32 cellular contexts compared by ENCODE assay signal in the genomic region with DNA sequence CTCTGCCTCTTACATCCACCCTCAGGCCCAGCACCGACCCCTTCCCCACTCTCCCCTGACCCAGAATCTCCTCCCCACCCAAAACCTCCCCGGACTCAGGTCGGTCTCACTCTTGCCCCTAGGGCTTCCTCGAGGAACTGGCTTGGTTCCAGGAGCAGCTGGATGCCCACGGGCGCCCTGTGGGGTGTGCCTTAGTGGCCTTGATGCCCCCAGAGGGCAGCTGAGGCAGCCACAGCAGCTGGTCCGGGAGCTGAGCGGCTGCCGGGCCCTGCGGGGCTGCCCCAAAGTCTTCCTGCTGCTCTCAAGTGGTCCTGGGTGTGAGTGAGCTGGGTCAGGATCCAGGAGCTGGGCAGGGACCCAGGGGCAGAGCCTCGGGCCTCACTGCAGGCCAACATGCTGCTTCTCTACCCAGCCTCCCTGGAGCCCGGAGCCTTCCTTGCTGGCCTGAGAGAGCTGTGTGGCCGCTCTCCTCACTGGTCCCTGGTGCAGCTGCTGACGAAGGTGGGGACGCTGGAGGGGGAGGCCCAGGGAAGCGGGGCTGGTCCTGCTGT. TPM values are rescaled to one million over a fixed set of nuclear protein-coding genes. Genes with fewer than 3 reads are reported as not detected.
DNase-seq lines count a peak whose midpoint lies in the region; ATAC-seq and TF ChIP-seq lines count a peak whose summit lies in the region.
"Had no signal": no experiment of that assay in that cellular context is flagged by ENCODE, and none has a peak within 500 bp of the region (broad histone marks: within the 10 kb centered on the region; RNA-seq: fewer than 3 reads in every experiment).

No MANE protein-coding gene starts in this region.

- no peak for TF ChIP-seq POLR2A in GM18505 (IDR thresholded peaks at IDR 0.05; ENCODE audit: borderline replicate concordance, extremely low read depth, insufficient read depth, insufficient read length)

- H3K4me3 ChIP-seq in BLaER1 treated with 17β-estradiol and CSF1 and Interleukin-3, amounts not matched to agents 10 nM and 100 nM = no peak overlapping the region
- H3K4me3 ChIP-seq in NT2/D1 (ENCODE audit: insufficient read length, low read depth) = no peak overlapping the region
- H3K4me3 ChIP-seq in psoas muscle = peak overlapping the region; percentile 21
- no peak overlapping the region for H3K4me3 ChIP-seq in CD8-positive, alpha-beta memory T cell (ENCODE audit: low read length)
- H3K4me3 ChIP-seq: esophagus squamous epithelium, ovary, tibial artery had no signal

- no peaks in the 10 kb centered on the region for H3K9me3 ChIP-seq in BLaER1 treated with 17β-estradiol and CSF1 and Interleukin-3, amounts not matched to agents 10 nM and 100 nM (replicated peaks in 1 of 11)
- H3K9me3 ChIP-seq in NT2/D1 (ENCODE audit: insufficient read depth, low read length) = no peaks in the 10 kb centered on the region
- H3K9me3 ChIP-seq in psoas muscle = no peaks in the 10 kb centered on the region
- H3K9me3 ChIP-seq in CD8-positive, alpha-beta memory T cell (ENCODE audit: low read length) = no peaks in the 10 kb centered on the region
- H3K9me3 ChIP-seq: esophagus squamous epithelium, ovary, tibial artery had no signal

- H3K27me3 Mint-ChIP-seq in CD8-positive, alpha-beta memory T cell = no peaks in the 10 kb centered on the region
- no peaks in the 10 kb centered on the region for H3K27me3 Mint-ChIP-seq in activated CD4-positive, alpha-beta memory T cell treated with anti-CD3 and anti-CD28 coated beads for 36 hours
- H3K27me3 Mint-ChIP-seq: activated naive CD4-positive, alpha-beta T cell treated with anti-CD3 and anti-CD28 coated beads, Interleukin-2, amount 50 U/mL, for 24 hours had no signal

- no peaks in the 10 kb centered on the region for H3K9me3 Mint-ChIP-seq in CD8-positive, alpha-beta memory T cell
- H3K9me3 Mint-ChIP-seq in activated CD4-positive, alpha-beta memory T cell treated with anti-CD3 and anti-CD28 coated beads for 36 hours = no peaks in the 10 kb centered on the region
- H3K9me3 Mint-ChIP-seq: activated naive CD4-positive, alpha-beta T cell treated with anti-CD3 and anti-CD28 coated beads, Interleukin-2, amount 50 U/mL, for 24 hours; activated T-helper 2 cell treated with anti-CD3 and anti-CD28 coated beads, Interferon-gamma antibody, Interleukin-2, Interleukin-4, amounts not matched to agents 10 μg/mL and 5 μg/mL and 100 μg/mL, durations not matched to agents 14 hours and 24 hours and 36 hours; nephron progenitor cell had no signal

- H3K27ac ChIP-seq in BLaER1 treated with 17β-estradiol and CSF1 and Interleukin-3, amounts not matched to agents 10 nM and 100 nM = peak overlapping the region in 1 of 11 experiments; percentile 35; a peak in 1 of 22 replicates
- peak overlapping the region; percentile 96 for H3K27ac ChIP-seq in psoas muscle
- no peak overlapping the region for H3K27ac ChIP-seq in CD8-positive, alpha-beta memory T cell (ENCODE audit: low read depth, low read length)
- H3K27ac ChIP-seq: esophagus squamous epithelium, foreskin keratinocyte, KMS-11, ovary, tibial artery had no signal

- H3K36me3 ChIP-seq in BLaER1 treated with 17β-estradiol and CSF1 and Interleukin-3, amounts not matched to agents 10 nM and 100 nM = peaks cover 14 to 37% (median 33%) of the 10 kb centered on the region in 11 experiments; a peak in 20 of 22 replicates
- peaks cover 31% of the 10 kb centered on the region for H3K36me3 ChIP-seq in NT2/D1 (ENCODE audit: insufficient read depth, insufficient read length, low read length)
- H3K36me3 ChIP-seq in psoas muscle (ENCODE audit: insufficient read depth in 1 of 2, low read depth in 1 of 2) = peaks cover 0 to 15% of the 10 kb centered on the region in 2 donors
- no peaks in the 10 kb centered on the region for H3K36me3 ChIP-seq in CD8-positive, alpha-beta memory T cell (ENCODE audit: insufficient read depth, low read length)
- H3K36me3 ChIP-seq: ovary had no signal

- peak overlapping the region in 1 of 8 donors; percentile 60 for H3K27ac Mint-ChIP-seq in CD8-positive, alpha-beta memory T cell
- H3K27ac Mint-ChIP-seq in activated CD4-positive, alpha-beta memory T cell treated with anti-CD3 and anti-CD28 coated beads for 36 hours = no peak overlapping the region
- H3K27ac Mint-ChIP-seq: activated CD8-positive, alpha-beta T cell treated with anti-CD3 and anti-CD28 coated beads, Interleukin-2, amount 10 ng/mL, durations not matched to agents 7 days and 5 days; activated T-helper 2 cell treated with anti-CD3 and anti-CD28 coated beads, Interferon-gamma antibody, Interleukin-2, Interleukin-4, amounts not matched to agents 10 μg/mL and 5 μg/mL and 100 μg/mL, durations not matched to agents 14 hours and 24 hours and 36 hours; nephron progenitor cell had no signal

- no peak for TF ChIP-seq CTCF in psoas muscle (IDR thresholded peaks at IDR 0.05)

- H3K4me1 ChIP-seq in BLaER1 treated with 17β-estradiol and CSF1 and Interleukin-3, amounts not matched to agents 10 nM and 100 nM = peaks cover 0 to 28% (median 19%) of the 10 kb centered on the region in 10 experiments; a peak in 17 of 20 replicates
- H3K4me1 ChIP-seq in NT2/D1 (ENCODE audit: insufficient read depth, insufficient read length) = peaks cover 27% of the 10 kb centered on the region
- H3K4me1 ChIP-seq in psoas muscle = peaks cover 25% of the 10 kb centered on the region
- peaks cover 4% of the 10 kb centered on the region for H3K4me1 ChIP-seq in CD8-positive, alpha-beta memory T cell (ENCODE audit: insufficient read depth, low read length)
- H3K4me1 ChIP-seq: foreskin keratinocyte had no signal

- H3K4me1 Mint-ChIP-seq in CD8-positive, alpha-beta memory T cell = peaks cover 5% of the 10 kb centered on the region in 3 donors
- peaks cover 5% of the 10 kb centered on the region for H3K4me1 Mint-ChIP-seq in activated CD4-positive, alpha-beta memory T cell treated with anti-CD3 and anti-CD28 coated beads for 36 hours (ENCODE audit: low read depth)
- H3K4me1 Mint-ChIP-seq: nephron progenitor cell had no signal

- H3K4me3 Mint-ChIP-seq in CD8-positive, alpha-beta memory T cell = no peak overlapping the region
- no peak overlapping the region for H3K4me3 Mint-ChIP-seq in activated CD4-positive, alpha-beta memory T cell treated with anti-CD3 and anti-CD28 coated beads for 36 hours
- H3K4me3 Mint-ChIP-seq: activated CD8-positive, alpha-beta T cell treated with anti-CD3 and anti-CD28 coated beads, Interleukin-2, amount 10 ng/mL, durations not matched to agents 7 days and 5 days; activated naive CD4-positive, alpha-beta T cell treated with anti-CD3 and anti-CD28 coated beads, Interleukin-2, amount 50 U/mL, for 24 hours; nephron progenitor cell had no signal

- CTCF ChIA-PET in CD8-positive, alpha-beta memory T cell (lab: Charles Lee) = interaction anchor here (1.1 to 11.0 kb wide), 2 partner anchors 12 to 141 kb away, joined by 3 to 123 read pairs; partner anchors contain the start of gene ZNF213
- CTCF ChIA-PET in activated CD4-positive, alpha-beta memory T cell treated with anti-CD3 and anti-CD28 coated beads for 36 hours (lab: Charles Lee) = no interaction called here

- ATAC-seq in left lobe of liver (peak; percentile 0), psoas muscle (peak; percentile 17 to 32 (median 24)), GM18505 (IDR thresholded peaks at IDR 0.05; ENCODE audit: unreplicated experiment) (no peak)
- no peak for ATAC-seq in stimulated activated naive CD8-positive, alpha-beta T cell treated with anti-CD3 and anti-CD28 coated beads, Interleukin-15, Interleukin-2, amounts not matched to agents 100 U/mL and 50 U/mL, for 24 hours
- ATAC-seq: activated CD8-positive, alpha-beta T cell treated with anti-CD3 and anti-CD28 coated beads, Interleukin-2, amount 10 ng/mL, durations not matched to agents 7 days and 5 days; foreskin keratinocyte; Panc1 had no signal

- peaks cover 0 to 41% (median 0%) of the 10 kb centered on the region in 11 experiments; a peak in 4 of 22 replicates for H4K20me1 ChIP-seq in BLaER1 treated with 17β-estradiol and CSF1 and Interleukin-3, amounts not matched to agents 10 nM and 100 nM

- H3K36me3 Mint-ChIP-seq in CD8-positive, alpha-beta memory T cell = peaks cover 0 to 30% (median 4%) of the 10 kb centered on the region in 3 donors
- H3K36me3 Mint-ChIP-seq in activated CD4-positive, alpha-beta memory T cell treated with anti-CD3 and anti-CD28 coated beads for 36 hours = peaks cover 8% of the 10 kb centered on the region

- H3K4me2 ChIP-seq in BLaER1 treated with 17β-estradiol and CSF1 and Interleukin-3, amounts not matched to agents 10 nM and 100 nM = peak overlapping the region in 9 of 11 experiments; percentile 17 to 81 (median 61); a peak in 15 of 22 replicates
- H3K4me2 ChIP-seq: KMS-11 had no signal

- POLR2A ChIA-PET in CD8-positive, alpha-beta memory T cell (lab: Charles Lee) = interaction anchor here (1.0 kb wide), 1 partner anchor 14 kb away, joined by 6 read pairs; no protein-coding TSS in a partner anchor
- POLR2A ChIA-PET in activated CD4-positive, alpha-beta memory T cell treated with anti-CD3 and anti-CD28 coated beads for 36 hours (lab: Charles Lee) = interaction anchor here (1.0 to 1.5 kb wide), 2 partner anchors 9 to 79 kb away, joined by 4 read pairs; partner anchors contain the start of genes IL32 and ZNF213

- intact Hi-C loops in psoas muscle (cut with DNase I) = no loop called here
- intact Hi-C loops in activated CD4-positive, alpha-beta memory T cell treated with anti-CD3 and anti-CD28 coated beads for 36 hours (cut with micrococcal nuclease) = no loop called here

- 42 to 55% (median 42%) methylated on average over 15 to 16 of the region's 16 CpGs for WGBS in psoas muscle, 3 donors

- H3K27me3 ChIP-seq in BLaER1 treated with 17β-estradiol and CSF1 and Interleukin-3, amounts not matched to agents 10 nM and 100 nM = peaks cover 0 to 22% (median 10%) of the 10 kb centered on the region in 11 experiments; a peak in 17 of 22 replicates
- H3K27me3 ChIP-seq in NT2/D1 (ENCODE audit: insufficient read depth, insufficient read length) (peaks cover 24% of the 10 kb centered on the region), psoas muscle (ENCODE audit: insufficient read depth in 3 of 3, low read length in 2 of 3) (no peaks in the 10 kb centered on the region)
- no peaks in the 10 kb centered on the region for H3K27me3 ChIP-seq in CD8-positive, alpha-beta memory T cell (ENCODE audit: insufficient read depth, low read length, poor library complexity, severe bottlenecking)
- H3K27me3 ChIP-seq: esophagus squamous epithelium, foreskin keratinocyte, ovary, tibial artery had no signal

- H3K9ac ChIP-seq in BLaER1 treated with 17β-estradiol and CSF1 and Interleukin-3, amounts not matched to agents 10 nM and 100 nM = peak overlapping the region in 8 of 11 experiments; percentile 15 to 65 (median 40); a peak in 8 of 22 replicates
- peak overlapping the region; percentile 42 for H3K9ac ChIP-seq in NT2/D1 (ENCODE audit: insufficient read length, low read depth)
- H3K9ac ChIP-seq: KMS-11 had no signal

- no peak for DNase-seq in NT2/D1 (ENCODE audit: low read depth, low spot score)
- no peak for DNase-seq in left lobe of liver (ENCODE audit: low spot score)
- DNase-seq in psoas muscle = peak; percentile 32 to 68
- DNase-seq in CD8-positive, alpha-beta memory T cell = no peak
- DNase-seq in activated CD4-positive, alpha-beta memory T cell treated with anti-CD3 and anti-CD28 coated beads for 36 hours = no peak
- no peak for DNase-seq in stimulated activated naive CD8-positive, alpha-beta T cell treated with anti-CD3 and anti-CD28 coated beads, Interleukin-15, Interleukin-2, amounts not matched to agents 100 U/mL and 50 U/mL, for 24 hours
- DNase-seq: activated CD8-positive, alpha-beta T cell treated with anti-CD3 and anti-CD28 coated beads, Interleukin-2, amount 10 ng/mL, durations not matched to agents 7 days and 5 days; amniotic stem cell; DMS79 treated with DMSO at 0.1 percent for 48 hours; esophagus squamous epithelium; foreskin keratinocyte; GDM1; GOT3; mammary epithelial cell; NCI-H2029; NCI-H526; nephron progenitor cell; ovary; stimulated activated CD4-positive, alpha-beta T cell treated with anti-CD3 and anti-CD28 coated beads, Interleukin-4, amount 100 ng/mL, for 24 hours; SW 1271; T-helper 9 cell; tibial artery had no signal

RNA-seq across cellular contexts. Expression of gene ZNF213, which starts 9.6 kb away (rescaled TPM):
- total RNA-seq in left lobe of liver (2.7 TPM), psoas muscle (10 to 100 TPM in 1 of 4 donors, 1 to 10 TPM in 3; 8.1 to 11.6 (median 9.2) TPM)
- polyA plus RNA-seq in psoas muscle = 10 to 100 TPM in 2 of 3 donors, 1 to 10 TPM in 1; 7.9 to 19.1 (median 18.9) TPM
- 10 to 100 TPM; 10.4 to 10.5 TPM for total RNA-seq in CD8-positive, alpha-beta memory T cell
- 3.8 TPM for polyA plus RNA-seq in CD8-positive, alpha-beta memory T cell
- 1 to 10 TPM; 9.0 TPM for total RNA-seq in activated CD4-positive, alpha-beta memory T cell treated with anti-CD3 and anti-CD28 coated beads for 36 hours

RNA-seq across cellular contexts. Expression of gene ZNF205, which starts 32.0 kb away (rescaled TPM):
- total RNA-seq in left lobe of liver (7.0 TPM), psoas muscle (1 to 10 TPM; 1.8 to 4.1 (median 1.9) TPM)
- 1 to 10 TPM; 1.9 to 5.4 (median 4.6) TPM for polyA plus RNA-seq in psoas muscle
- total RNA-seq in CD8-positive, alpha-beta memory T cell = under 1 TPM in 1 of 2 experiments, not detected in 1; 0.11 TPM
- polyA plus RNA-seq in CD8-positive, alpha-beta memory T cell = not detected
- total RNA-seq in activated CD4-positive, alpha-beta memory T cell treated with anti-CD3 and anti-CD28 coated beads for 36 hours = under 1 TPM in 1 of 2 experiments, not detected in 1; 0.21 TPM
- total RNA-seq: activated CD8-positive, alpha-beta T cell treated with anti-CD3 and anti-CD28 coated beads, Interleukin-2, amount 10 ng/mL, durations not matched to agents 7 days and 5 days had no signal

RNA-seq across cellular contexts. Expression of gene OR1F1, which starts 43.6 kb away (rescaled TPM):
- total RNA-seq in left lobe of liver = not detected
- total RNA-seq in psoas muscle = not detected
- polyA plus RNA-seq in psoas muscle = not detected
- total RNA-seq in CD8-positive, alpha-beta memory T cell = not detected
- not detected for polyA plus RNA-seq in CD8-positive, alpha-beta memory T cell
- total RNA-seq in activated CD4-positive, alpha-beta memory T cell treated with anti-CD3 and anti-CD28 coated beads for 36 hours = not detected
- total RNA-seq: activated CD8-positive, alpha-beta T cell treated with anti-CD3 and anti-CD28 coated beads, Interleukin-2, amount 10 ng/mL, durations not matched to agents 7 days and 5 days; activated T-helper 2 cell treated with anti-CD3 and anti-CD28 coated beads, Interferon-gamma antibody, Interleukin-2, Interleukin-4, amounts not matched to agents 10 μg/mL and 5 μg/mL and 100 μg/mL, durations not matched to agents 14 hours and 24 hours and 36 hours; dermis microvascular lymphatic vessel endothelial cell; esophagus squamous epithelium; kidney epithelial cell; mammary epithelial cell; ovary had no signal
- polyA plus RNA-seq: ovary had no signal

RNA-seq across cellular contexts. Expression of gene ZSCAN10, which starts 45.3 kb away (rescaled TPM):
- total RNA-seq in left lobe of liver = 0.10 TPM
- under 1 TPM in 1 of 4 donors, not detected in 3; 0.16 TPM for total RNA-seq in psoas muscle
- under 1 TPM in 1 of 3 donors, not detected in 2; 0.07 TPM for polyA plus RNA-seq in psoas muscle
- under 1 TPM in 1 of 2 experiments, not detected in 1; 0.15 TPM for total RNA-seq in CD8-positive, alpha-beta memory T cell
- not detected for polyA plus RNA-seq in CD8-positive, alpha-beta memory T cell
- under 1 TPM in 1 of 2 experiments, not detected in 1; 0.19 TPM for total RNA-seq in activated CD4-positive, alpha-beta memory T cell treated with anti-CD3 and anti-CD28 coated beads for 36 hours
- total RNA-seq: activated T-helper 2 cell treated with anti-CD3 and anti-CD28 coated beads, Interferon-gamma antibody, Interleukin-2, Interleukin-4, amounts not matched to agents 10 μg/mL and 5 μg/mL and 100 μg/mL, durations not matched to agents 14 hours and 24 hours and 36 hours; cerebellum; dermis microvascular lymphatic vessel endothelial cell; esophagus squamous epithelium; foreskin keratinocyte; kidney epithelial cell; mammary epithelial cell had no signal
- polyA plus RNA-seq: AG04450, foreskin keratinocyte, mammary epithelial cell had no signal

Comparison
In these comparisons a context has a peak if more than half of its experiments do, and no peak if none do; other contexts are left out.
1. DNase-seq: peak in psoas muscle (2 of 2); none in NT2/D1 (single experiment), left lobe of liver (single experiment), CD8-positive, alpha-beta memory T cell (0 of 5), activated CD4-positive, alpha-beta memory T cell treated with anti-CD3 and anti-CD28 coated beads for 36 hours (single experiment) and stimulated activated naive CD8-positive, alpha-beta T cell treated with anti-CD3 and anti-CD28 coated beads, Interleukin-15, Interleukin-2, amounts not matched to agents 100 U/mL and 50 U/mL, for 24 hours (single experiment).
2. ATAC-seq: peak in left lobe of liver (single experiment) and psoas muscle (4 of 4); none in stimulated activated naive CD8-positive, alpha-beta T cell treated with anti-CD3 and anti-CD28 coated beads, Interleukin-15, Interleukin-2, amounts not matched to agents 100 U/mL and 50 U/mL, for 24 hours (single experiment) and GM18505 (single experiment).